ENCODE assay signal across 7 cellular contexts in the genomic region with DNA sequence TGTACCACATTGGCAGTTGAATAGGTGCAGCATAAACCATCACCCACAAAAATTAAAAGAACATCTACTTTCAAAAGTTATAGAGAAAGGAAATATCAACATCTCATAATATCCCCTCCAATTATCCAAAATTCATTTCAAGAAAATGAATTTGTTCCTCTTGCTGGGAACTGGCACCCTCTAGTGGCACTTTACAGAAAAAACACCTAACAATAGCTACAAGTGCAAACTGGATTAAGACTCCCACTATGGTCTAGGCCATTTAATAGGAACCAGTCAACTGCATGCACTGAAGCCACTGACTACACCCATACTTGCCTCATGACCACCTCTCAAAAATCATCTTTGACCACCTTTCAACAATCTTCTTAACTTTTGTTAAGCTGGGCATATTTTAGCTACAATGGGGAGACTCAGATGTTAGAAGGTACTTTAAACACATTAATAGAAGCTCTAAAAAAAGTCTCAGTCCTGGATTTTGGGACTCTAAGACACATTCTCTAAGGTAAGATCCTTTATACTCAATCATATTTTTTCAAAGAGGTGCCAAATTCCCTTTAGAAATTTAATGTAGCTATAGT. TPM values are rescaled to one million over a fixed set of nuclear protein-coding genes. Genes with fewer than 3 reads are reported as not detected.
DNase-seq lines count a peak whose midpoint lies in the region; ATAC-seq, FAIRE-seq and TF ChIP-seq lines count a peak whose summit lies in the region.

No MANE protein-coding gene starts in this region.

- H3K79me2 ChIP-seq in astrocyte (ENCODE audit: insufficient read depth, low read length) = peaks cover 26% of the 10 kb centered on the region

- POLR2A ChIA-PET in HEK293 (lab: Yijun Ruan, JAX) = interaction anchor here (0.9 kb wide), 1 partner anchor 9 kb away, joined by 3 read pairs; no protein-coding TSS in a partner anchor

- peak; percentile 50 for FAIRE-seq in astrocyte (lab: Jason Lieb, UNC)

- H3K27me3 ChIP-seq in astrocyte (ENCODE audit: insufficient read depth, low read length) = no peaks in the 10 kb centered on the region

- H3K36me3 ChIP-seq in HEK293 (ENCODE audit: control insufficient read depth in 2 of 2, insufficient read depth in 1 of 2, low read length in 2 of 2) (peaks cover 6 to 83% of the 10 kb centered on the region in 2 experiments), astrocyte (ENCODE audit: insufficient read depth, low read length) (peaks cover 56% of the 10 kb centered on the region)

- ATAC-seq in stimulated activated naive B cell treated with anti-CD40 and anti-IgM and Interleukin-4, amounts not matched to agents 10 μg/mL and 1 μg/mL and 100 μg/mL, for 72 hours (replicated peaks) = peak; percentile 52 to 57

- no peak overlapping the region for H3K9ac ChIP-seq in astrocyte (ENCODE audit: low read length)

- H3K36me3 Mint-ChIP-seq in astrocyte (ENCODE audit: low read depth, unreplicated experiment) = peaks cover 9% of the 10 kb centered on the region
- H3K36me3 Mint-ChIP-seq in stimulated activated naive B cell treated with anti-CD40 and anti-IgM and Interleukin-4, amounts not matched to agents 10 μg/mL and 1 μg/mL and 100 μg/mL, for 72 hours = peaks cover 31 to 41% of the 10 kb centered on the region in 2 donors
- peaks cover 49% of the 10 kb centered on the region for H3K36me3 Mint-ChIP-seq in activated T-helper 1 cell treated with anti-CD3 and anti-CD28 coated beads, Interleukin-12 subunit alpha, Interleukin-12 subunit beta, Interleukin-2, Interleukin-4 antibody, amounts not matched to agents 30 ng/mL and 10 ng/mL and 1 ng/mL, durations not matched to agents 14 hours and 24 hours and 36 hours (ENCODE audit: low read depth)

- DNase-seq in EH (ENCODE audit: low read depth) (peak; percentile 59), NCI-H460 (ENCODE audit: extremely low read depth, low read depth) (peak; percentile 37), astrocyte (ENCODE audit: low read depth) (no peak), iPS DF 4.7 (ENCODE audit: extremely low read depth, low spot score) (peak; percentile 16)
- DNase-seq in stimulated activated naive B cell treated with anti-CD40 and anti-IgM and Interleukin-4, amounts not matched to agents 10 μg/mL and 1 μg/mL and 100 μg/mL, for 72 hours = no peak
- DNase-seq in activated T-helper 1 cell treated with anti-CD3 and anti-CD28 coated beads, Interleukin-12 subunit alpha, Interleukin-12 subunit beta, Interleukin-2, Interleukin-4 antibody, amounts not matched to agents 30 ng/mL and 10 ng/mL and 1 ng/mL, durations not matched to agents 14 hours and 24 hours and 36 hours (ENCODE audit: low spot score) = no peak

- H3K4me1 Mint-ChIP-seq in astrocyte (ENCODE audit: low read depth, unreplicated experiment) = peaks cover 18% of the 10 kb centered on the region
- peaks cover 5 to 18% of the 10 kb centered on the region in 2 donors for H3K4me1 Mint-ChIP-seq in stimulated activated naive B cell treated with anti-CD40 and anti-IgM and Interleukin-4, amounts not matched to agents 10 μg/mL and 1 μg/mL and 100 μg/mL, for 72 hours
- H3K4me1 Mint-ChIP-seq in activated T-helper 1 cell treated with anti-CD3 and anti-CD28 coated beads, Interleukin-12 subunit alpha, Interleukin-12 subunit beta, Interleukin-2, Interleukin-4 antibody, amounts not matched to agents 30 ng/mL and 10 ng/mL and 1 ng/mL, durations not matched to agents 14 hours and 24 hours and 36 hours (ENCODE audit: low read depth) = peaks cover 18% of the 10 kb centered on the region

- intact Hi-C loops in activated T-helper 1 cell treated with anti-CD3 and anti-CD28 coated beads, Interleukin-12 subunit alpha, Interleukin-12 subunit beta, Interleukin-2, Interleukin-4 antibody, amounts not matched to agents 30 ng/mL and 10 ng/mL and 1 ng/mL, durations not matched to agents 14 hours and 24 hours and 36 hours (cut with micrococcal nuclease) = loop anchor here (1.0 to 5.0 kb wide), 7 partner anchors 14 to 876 kb away; a partner anchor contains a TSS

- no peak overlapping the region for H3K27ac Mint-ChIP-seq in astrocyte (ENCODE audit: unreplicated experiment)
- peak overlapping the region; percentile 75 for H3K27ac Mint-ChIP-seq in stimulated activated naive B cell treated with anti-CD40 and anti-IgM and Interleukin-4, amounts not matched to agents 10 μg/mL and 1 μg/mL and 100 μg/mL, for 72 hours
- H3K27ac Mint-ChIP-seq in activated T-helper 1 cell treated with anti-CD3 and anti-CD28 coated beads, Interleukin-12 subunit alpha, Interleukin-12 subunit beta, Interleukin-2, Interleukin-4 antibody, amounts not matched to agents 30 ng/mL and 10 ng/mL and 1 ng/mL, durations not matched to agents 14 hours and 24 hours and 36 hours = no peak overlapping the region

- no peak overlapping the region for H2AFZ ChIP-seq in astrocyte (ENCODE audit: low read depth, low read length)

- H4K20me1 ChIP-seq in astrocyte (ENCODE audit: insufficient read depth, low read length) = peaks cover 8% of the 10 kb centered on the region

- TF ChIP-seq CTCF in HEK293 (tag by site-specific recombination; IDR thresholded peaks at IDR 0.05) = no peak
- peak; percentile 89 for TF ChIP-seq CTCF in astrocyte (IDR thresholded peaks at IDR 0.05; ENCODE audit: insufficient read depth, low read depth, low read length)

- no peak overlapping the region for H3K27ac ChIP-seq in HEK293 (ENCODE audit: extremely low read depth, low read depth, low read length)
- no peak overlapping the region for H3K27ac ChIP-seq in astrocyte (ENCODE audit: low read depth, low read length)

- CTCF ChIA-PET in HEK293 (lab: Yijun Ruan, JAX) = interaction anchor here (0.5 to 4.5 kb wide), 35 partner anchors 11 to 1088 kb away, joined by 3 to 73 read pairs (median 4); a partner anchor contains a TSS

- H3K9me3 ChIP-seq in HEK293 (ENCODE audit: control insufficient read depth, insufficient read depth, low read depth, low read length) (no peaks in the 10 kb centered on the region), astrocyte (ENCODE audit: insufficient read depth, low read depth, low read length) (no peaks in the 10 kb centered on the region)

- no peak overlapping the region for H3K4me3 ChIP-seq in HEK293 (ENCODE audit: low read depth, low read length)
- H3K4me3 ChIP-seq in astrocyte (ENCODE audit: insufficient read depth, low read depth, low read length) = no peak overlapping the region

- no peak overlapping the region for H3K4me2 ChIP-seq in astrocyte (ENCODE audit: low read length)

- H3K9me3 Mint-ChIP-seq in astrocyte (ENCODE audit: unreplicated experiment) = no peaks in the 10 kb centered on the region
- H3K9me3 Mint-ChIP-seq in stimulated activated naive B cell treated with anti-CD40 and anti-IgM and Interleukin-4, amounts not matched to agents 10 μg/mL and 1 μg/mL and 100 μg/mL, for 72 hours = no peaks in the 10 kb centered on the region
- no peaks in the 10 kb centered on the region for H3K9me3 Mint-ChIP-seq in activated T-helper 1 cell treated with anti-CD3 and anti-CD28 coated beads, Interleukin-12 subunit alpha, Interleukin-12 subunit beta, Interleukin-2, Interleukin-4 antibody, amounts not matched to agents 30 ng/mL and 10 ng/mL and 1 ng/mL, durations not matched to agents 14 hours and 24 hours and 36 hours

- H3K27me3 Mint-ChIP-seq in astrocyte (ENCODE audit: low read depth, unreplicated experiment) = no peaks in the 10 kb centered on the region
- H3K27me3 Mint-ChIP-seq in stimulated activated naive B cell treated with anti-CD40 and anti-IgM and Interleukin-4, amounts not matched to agents 10 μg/mL and 1 μg/mL and 100 μg/mL, for 72 hours = no peaks in the 10 kb centered on the region
- H3K27me3 Mint-ChIP-seq in activated T-helper 1 cell treated with anti-CD3 and anti-CD28 coated beads, Interleukin-12 subunit alpha, Interleukin-12 subunit beta, Interleukin-2, Interleukin-4 antibody, amounts not matched to agents 30 ng/mL and 10 ng/mL and 1 ng/mL, durations not matched to agents 14 hours and 24 hours and 36 hours (ENCODE audit: insufficient read depth) = no peaks in the 10 kb centered on the region

- H3K4me1 ChIP-seq in HEK293 (ENCODE audit: control insufficient read depth, insufficient read depth, low read length) (no peaks in the 10 kb centered on the region), astrocyte (ENCODE audit: insufficient read depth, low read length) (no peaks in the 10 kb centered on the region)

- H3K4me3 Mint-ChIP-seq in astrocyte (ENCODE audit: unreplicated experiment) = no peak overlapping the region
- H3K4me3 Mint-ChIP-seq in stimulated activated naive B cell treated with anti-CD40 and anti-IgM and Interleukin-4, amounts not matched to agents 10 μg/mL and 1 μg/mL and 100 μg/mL, for 72 hours = no peak overlapping the region
- H3K4me3 Mint-ChIP-seq in activated T-helper 1 cell treated with anti-CD3 and anti-CD28 coated beads, Interleukin-12 subunit alpha, Interleukin-12 subunit beta, Interleukin-2, Interleukin-4 antibody, amounts not matched to agents 30 ng/mL and 10 ng/mL and 1 ng/mL, durations not matched to agents 14 hours and 24 hours and 36 hours = no peak overlapping the region

TF ChIP-seq in HEK293, 187 proteins besides CTCF, POLR2A, EP300 and RAD21 (continues in another document):
- TF ChIP-seq ZNF335 (tag by site-specific recombination; conservative IDR thresholded peaks at IDR 0.05) (no peak), GFI1B (tag by site-specific recombination; IDR thresholded peaks at IDR 0.05) (no peak), ZNF654 (tag by site-specific recombination; IDR thresholded peaks at IDR 0.05; ENCODE audit: low read depth) (peak; percentile 65), SCRT2 (tag by site-specific recombination; IDR thresholded peaks at IDR 0.05) (peak; percentile 89), ZNF354C (tag by site-specific recombination; IDR thresholded peaks at IDR 0.05; ENCODE audit: borderline replicate concordance, low read depth) (no peak), GLIS2 (tag by site-specific recombination; IDR thresholded peaks at IDR 0.05) (no peak), YY2 (tag by site-specific recombination; IDR thresholded peaks at IDR 0.05) (no peak), SCRT1 (tag by site-specific recombination; IDR thresholded peaks at IDR 0.05; ENCODE audit: borderline replicate concordance) (peak; percentile 56), ZNF785 (tag by site-specific recombination; IDR thresholded peaks at IDR 0.05) (no peak)

RNA-seq across cellular contexts. Expression of a gene that starts 17.3 kb away (rescaled TPM):
- total RNA-seq in NCI-H460 (2014; rRNA removed; shearing (Covaris generic)) = 5.5 and 7.8 TPM in 2 replicates
- 3.3 and 3.4 TPM in 2 replicates for polyA plus RNA-seq in NCI-H460 (2014; cell fraction: nucleus; rRNA removed)
- 17.8 and 19.4 TPM in 2 replicates for total RNA-seq in astrocyte
- total RNA-seq in activated T-helper 1 cell treated with anti-CD3 and anti-CD28 coated beads, Interleukin-12 subunit alpha, Interleukin-12 subunit beta, Interleukin-2, Interleukin-4 antibody, amounts not matched to agents 30 ng/mL and 10 ng/mL and 1 ng/mL, durations not matched to agents 14 hours and 24 hours and 36 hours = 10.5 and 11.1 TPM in 2 replicates

Comparison
In these comparisons a context has a peak if more than half of its experiments do, and no peak if none do; other contexts are left out.
1. DNase-seq: peak in EH (single experiment), NCI-H460 (single experiment) and iPS DF 4.7 (single experiment); none in astrocyte (single experiment), stimulated activated naive B cell treated with anti-CD40 and anti-IgM and Interleukin-4, amounts not matched to agents 10 μg/mL and 1 μg/mL and 100 μg/mL, for 72 hours (single experiment) and activated T-helper 1 cell treated with anti-CD3 and anti-CD28 coated beads, Interleukin-12 subunit alpha, Interleukin-12 subunit beta, Interleukin-2, Interleukin-4 antibody, amounts not matched to agents 30 ng/mL and 10 ng/mL and 1 ng/mL, durations not matched to agents 14 hours and 24 hours and 36 hours (single experiment).